10 cellular contexts compared by ENCODE assay signal in the genomic region with DNA sequence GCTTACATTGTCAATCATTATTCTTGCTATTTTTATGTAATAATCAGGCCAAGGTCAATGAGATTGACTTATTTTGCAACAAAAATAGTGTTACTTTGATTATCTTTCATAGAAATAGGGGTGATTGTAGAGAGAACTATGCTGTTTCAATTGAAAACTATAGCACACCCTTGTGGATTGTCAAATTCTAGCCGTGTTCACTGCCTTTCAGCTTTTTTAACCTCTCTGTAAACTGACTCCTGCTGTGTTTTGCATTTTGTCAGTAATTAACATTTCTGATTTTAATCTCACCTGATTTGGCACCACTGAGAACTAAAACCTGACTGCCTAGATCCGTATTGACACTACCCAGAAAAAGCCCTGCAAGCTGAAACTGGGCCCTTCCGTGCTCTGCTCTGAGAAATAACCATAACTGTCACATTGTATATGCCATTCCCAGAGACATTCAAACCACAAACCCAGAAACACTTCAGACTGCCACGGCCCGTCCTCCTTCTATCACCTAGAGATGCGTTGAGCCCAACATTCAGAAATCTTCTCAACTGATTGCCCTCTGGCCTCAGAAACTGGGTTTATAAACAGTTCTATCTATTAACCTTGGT. TPM values are rescaled to one million over a fixed set of nuclear protein-coding genes. Genes with fewer than 3 reads are reported as not detected.
A peak's percentile ranks its signal among the peaks of the same experiment; 100 is the strongest.
DNase-seq lines count a peak whose midpoint lies in the region; ATAC-seq, FAIRE-seq and TF ChIP-seq lines count a peak whose summit lies in the region.
"Had no signal": no experiment of that assay in that cellular context is flagged by ENCODE, and none has a peak within 500 bp of the region (broad histone marks: within the 10 kb centered on the region; RNA-seq: fewer than 3 reads in every experiment).

No MANE protein-coding gene starts in this region.

- POLR2A ChIA-PET in K562 (lab: Yijun Ruan, JAX) = no interaction called here
- POLR2A ChIA-PET in CD8-positive, alpha-beta memory T cell (lab: Charles Lee) = no interaction called here

- no peaks in the 10 kb centered on the region for H3K27me3 Mint-ChIP-seq in CD8-positive, alpha-beta memory T cell

- H3K4me3 Mint-ChIP-seq in CD8-positive, alpha-beta memory T cell = no peak overlapping the region

- H2AFZ ChIP-seq in K562 (ENCODE audit: low read depth, low read length) (no peak overlapping the region), osteoblast (ENCODE audit: low read length) (no peak overlapping the region)

- 0 out of 3 replicates have a peak, but pooled peaks have one; percentile 47 for ATAC-seq in K562
- ATAC-seq in GM21526 (IDR thresholded peaks at IDR 0.05; ENCODE audit: low FRiP score, unreplicated experiment) = no peak
- ATAC-seq in GM21381 (IDR thresholded peaks at IDR 0.05; ENCODE audit: unreplicated experiment) = no peak

- H3K36me3 ChIP-seq in K562 (ENCODE audit: control insufficient read depth, insufficient read depth, low read length) = no peaks in the 10 kb centered on the region
- H3K36me3 ChIP-seq in osteoblast (ENCODE audit: insufficient read depth, low read length) = no peaks in the 10 kb centered on the region
- no peaks in the 10 kb centered on the region for H3K36me3 ChIP-seq in CD8-positive, alpha-beta memory T cell (ENCODE audit: insufficient read depth, low read length)

- no peak for FAIRE-seq in K562 (lab: Jason Lieb, UNC)

- no TSS peak for BruUV-seq in K562 (replicated peaks; lab: Mats Ljungman, UMichigan)

- no peak for TF ChIP-seq EP300 in K562 (IDR thresholded peaks at IDR 0.05; ENCODE audit: low read length)

- no peaks in the 10 kb centered on the region for H4K20me1 ChIP-seq in K562 (replicated peaks; ENCODE audit: control insufficient read depth, insufficient read depth, low read length)
- no peaks in the 10 kb centered on the region for H4K20me1 ChIP-seq in osteoblast (ENCODE audit: insufficient read depth, low read length)

- H3K4me1 Mint-ChIP-seq in CD8-positive, alpha-beta memory T cell = no peaks in the 10 kb centered on the region

- H3K9me3 ChIP-seq in K562 (replicated peaks; ENCODE audit: control insufficient read depth, insufficient read depth, low read depth, low read length) = no peaks in the 10 kb centered on the region
- H3K9me3 ChIP-seq in osteoblast (ENCODE audit: low read depth, low read length) = no peaks in the 10 kb centered on the region
- H3K9me3 ChIP-seq in CD8-positive, alpha-beta memory T cell (ENCODE audit: low read length) = no peaks in the 10 kb centered on the region

- H3K36me3 Mint-ChIP-seq in CD8-positive, alpha-beta memory T cell = no peaks in the 10 kb centered on the region

- intact Hi-C loops in K562 (cut with micrococcal nuclease) = loop anchor here (2.0 kb wide), 1 partner anchor 22 kb away; no protein-coding TSS in a partner anchor

- in situ Hi-C loops in K562 (cut with MboI) = no loop called here

- no peak overlapping the region for H3K9ac ChIP-seq in K562 (ENCODE audit: insufficient read depth in 1 of 2, low read depth in 2 of 2, low read length in 2 of 2)

- no peaks in the 10 kb centered on the region for H3K79me2 ChIP-seq in K562 (ENCODE audit: control insufficient read depth, insufficient read depth, low read length)
- no peaks in the 10 kb centered on the region for H3K79me2 ChIP-seq in osteoblast (ENCODE audit: insufficient read depth, low read length)

- H3K27me3 ChIP-seq in K562 (ENCODE audit: control insufficient read depth in 2 of 2, insufficient read depth in 2 of 2, low read length in 2 of 2) (no peaks in the 10 kb centered on the region), osteoblast (ENCODE audit: insufficient read depth, low read length) (no peaks in the 10 kb centered on the region)
- H3K27me3 ChIP-seq in CD8-positive, alpha-beta memory T cell (ENCODE audit: insufficient read depth, low read length, poor library complexity, severe bottlenecking) = no peaks in the 10 kb centered on the region

- CTCF ChIA-PET in K562 (lab: Yijun Ruan, JAX; ENCODE audit: low intra/inter-chr PET ratio) = no interaction called here
- CTCF ChIA-PET in CD8-positive, alpha-beta memory T cell (lab: Charles Lee) = interaction anchor here (1.4 to 2.2 kb wide), 3 partner anchors 10 to 411 kb away, joined by 4 to 15 read pairs (median 5); no protein-coding TSS in a partner anchor

- no peaks in the 10 kb centered on the region for H3K9me3 Mint-ChIP-seq in CD8-positive, alpha-beta memory T cell

- 8% methylated on average over 4 of the region's 6 CpGs for WGBS in K562 (ENCODE audit: insufficient coverage, low coverage, missing lambda C conversion rate)

- TF ChIP-seq POLR2A in K562 (conservative IDR thresholded peaks at IDR 0.05) = no peak

- peaks cover 0 to 8% of the 10 kb centered on the region in 2 experiments; a peak in 4 of 5 replicates for H3K4me1 ChIP-seq in K562 (replicated peaks in 1 of 2; ENCODE audit: control insufficient read depth in 2 of 2, insufficient read depth in 2 of 2, low read length in 2 of 2)
- peaks cover 6% of the 10 kb centered on the region for H3K4me1 ChIP-seq in osteoblast (ENCODE audit: insufficient read depth, low read length)
- no peaks in the 10 kb centered on the region for H3K4me1 ChIP-seq in CD8-positive, alpha-beta memory T cell (ENCODE audit: insufficient read depth, low read length)

- TF ChIP-seq CTCF in GM10266 (IDR thresholded peaks at IDR 0.05; ENCODE audit: control insufficient read depth, insufficient read depth, low read depth, missing control alignments) (peak; percentile 16), K562 (IDR thresholded peaks at IDR 0.05 in 2 of 3, conservative IDR thresholded peaks at IDR 0.05 in 1 of 3; ENCODE audit: insufficient read depth in 2 of 3, low read depth in 1 of 3, low read length in 3 of 3) (peak in 1 of 3 experiments; percentile 33; a peak in 1 of 6 replicates), osteoblast (IDR thresholded peaks at IDR 0.05; ENCODE audit: extremely low read depth, low read depth, low read length) (peak; percentile 29)

- peak in 1 of 2 experiments; percentile 33; a peak in 1 of 4 replicates for TF ChIP-seq RAD21 in K562 (CRISPR knock-in tag; conservative IDR thresholded peaks at IDR 0.05 in 1 of 2, IDR thresholded peaks at IDR 0.05 in 1 of 2)

- DNase-seq in GM10266 (ENCODE audit: extremely low spot score) (no peak), Kasumi-1 (lab: John Stamatoyannopoulos, UW) (peak; percentile 7 to 22), K562 (ENCODE audit: extremely low read depth in 1 of 4, low spot score in 3 of 4) (no peak), osteoblast (ENCODE audit: insufficient read length, low spot score, missing footprints) (no peak), iPS-NIHi11 (ENCODE audit: low spot score) (no peak)
- DNase-seq in CD8-positive, alpha-beta memory T cell = no peak
- DNase-seq: NCI-H510A, posterior cingulate gyrus had no signal

- H3K4me3 ChIP-seq in K562 (no peak overlapping the region), osteoblast (ENCODE audit: insufficient read depth, low read length) (no peak overlapping the region)
- H3K4me3 ChIP-seq in CD8-positive, alpha-beta memory T cell (ENCODE audit: low read length) = no peak overlapping the region

- H3K9me1 ChIP-seq in K562 (ENCODE audit: control insufficient read depth, insufficient read depth, low read length) = no peaks in the 10 kb centered on the region

- H3K27ac ChIP-seq in K562 (ENCODE audit: extremely low read depth, low read depth, low read length) (no peak overlapping the region), osteoblast (ENCODE audit: low read depth, low read length) (no peak overlapping the region)
- no peak overlapping the region for H3K27ac ChIP-seq in CD8-positive, alpha-beta memory T cell (ENCODE audit: low read depth, low read length)

- H3K4me2 ChIP-seq in K562 (ENCODE audit: insufficient read depth, low read length) = no peak overlapping the region
- no peak overlapping the region for H3K4me2 ChIP-seq in osteoblast (ENCODE audit: insufficient read depth, low read length)

- H3K27ac Mint-ChIP-seq in CD8-positive, alpha-beta memory T cell = peak overlapping the region in 1 of 8 donors; percentile 21

TF ChIP-seq in K562, 482 proteins besides CTCF, POLR2A, EP300 and RAD21 (continues in another document):
- no peak for TF ChIP-seq OTX1 (CRISPR knock-in tag; IDR thresholded peaks at IDR 0.05)
- TF ChIP-seq SRF (CRISPR knock-in tag; IDR thresholded peaks at IDR 0.05) = no peak
- no peak for TF ChIP-seq ASH1L (IDR thresholded peaks at IDR 0.05; ENCODE audit: borderline replicate concordance, low read depth, partially characterized antibody)
- no peak for TF ChIP-seq ZNF274 (IDR thresholded peaks at IDR 0.05; ENCODE audit: borderline replicate concordance, low read depth, low read length)
- TF ChIP-seq MEF2D (tag; conservative IDR thresholded peaks at IDR 0.05; ENCODE audit: low read depth) = no peak

RNA-seq across cellular contexts. Expression of gene ETV6, which starts 26.6 kb away (rescaled TPM):
- total RNA-seq in K562 (2011; cell fraction: chromatin; rRNA removed; ENCODE audit: low replicate concordance) = 9.4 and 9.8 TPM in 2 replicates
- 5.7 and 6.3 TPM in 2 replicates for total RNA-seq in K562 (2011; cell fraction: nucleolus; rRNA removed)
- total RNA-seq in K562 (2011; cell fraction: nucleoplasm; rRNA removed) = 4.8 and 14.7 TPM in 2 replicates
- total RNA-seq in K562 (2014; rRNA removed) = 3.4 and 4.6 TPM in 2 replicates
- total RNA-seq in K562 (2014; rRNA removed; fragmentation: Illumina TruSeq; extraction: Trizol) = 4.1 and 5.1 TPM in 2 replicates
- 6.4 and 6.6 TPM in 2 replicates for total RNA-seq in K562 (2015; rRNA removed; fragmentation: Illumina TruSeq; extraction: Trizol)
- total RNA-seq in K562 (2021) = 10.6 and 12.7 TPM in 2 replicates
- 3.1 and 3.9 TPM in 2 replicates for polyA plus RNA-seq in K562 (2011; rRNA removed)
- 2.1 and 2.9 TPM in 2 replicates for polyA plus RNA-seq in K562 (2011; cell fraction: cytosol; rRNA removed)
- polyA plus RNA-seq in K562 (2011; cell fraction: nucleus; rRNA removed) = 5.8 and 8.2 TPM in 2 replicates
- polyA plus RNA-seq in K562 (2012) = 4.0 and 5.5 TPM in 2 replicates
- 5.6 and 5.8 TPM in 2 replicates for polyA plus RNA-seq in K562 (2014; fragmentation: Illumina TruSeq; extraction: Trizol)
- 1 to 10 TPM in 1 of 2 experiments, under 1 TPM in 1; 0.81 to 1.8 TPM for polyA plus RNA-seq in K562 (2014; fragmentation: Nextera tagmentation; extraction: Ambion mirVana)
- 3.9 and 4.1 TPM in 2 replicates for polyA plus RNA-seq in K562 (2014; rRNA removed)
- 7.4 and 7.5 TPM in 2 replicates for polyA minus RNA-seq in K562 (2011; rRNA and poly(A)+ RNA removed)
- polyA minus RNA-seq in K562 (2011; cell fraction: cytosol; rRNA and poly(A)+ RNA removed) = 4.9 and 5.4 TPM in 2 replicates
- polyA minus RNA-seq in K562 (2011; cell fraction: nucleus; rRNA and poly(A)+ RNA removed) = 9.3 and 15.8 TPM in 2 replicates
- 16.3 and 18.3 TPM in 2 replicates for total RNA-seq in osteoblast
- 10 to 100 TPM; 49.3 to 51.5 TPM for total RNA-seq in CD8-positive, alpha-beta memory T cell
- 6.0 TPM for polyA plus RNA-seq in CD8-positive, alpha-beta memory T cell

Comparison
In these comparisons a context has a peak if more than half of its experiments do, and no peak if none do; other contexts are left out.
1. DNase-seq: peak in Kasumi-1 (2 of 2); none in GM10266 (single experiment), K562 (0 of 4), osteoblast (single experiment), iPS-NIHi11 (single experiment) and CD8-positive, alpha-beta memory T cell (0 of 5).